Comparison of ENCODE assay signal across 10 cellular contexts in genomic region chr3:112092439-112093179, GRCh38. TPM values are rescaled to one million over a fixed set of nuclear protein-coding genes. Genes with fewer than 3 reads are reported as not detected.
DNase-seq lines count a peak whose midpoint lies in the region; ATAC-seq and TF ChIP-seq lines count a peak whose summit lies in the region.
"Had no signal": no experiment of that assay in that cellular context is flagged by ENCODE, and none has a peak within 500 bp of the region (broad histone marks: within the 10 kb centered on the region; RNA-seq: fewer than 3 reads in every experiment).

No MANE protein-coding gene starts in this region.

- ATAC-seq in GM21423 (IDR thresholded peaks at IDR 0.05; ENCODE audit: unreplicated experiment) (peak; percentile 50), Panc1 (peak; percentile 20; the same call in 1 of the 2 replicates), HG03469 (IDR thresholded peaks at IDR 0.05; ENCODE audit: unreplicated experiment) (no peak), HG03175 (IDR thresholded peaks at IDR 0.05; ENCODE audit: unreplicated experiment) (no peak)

- TF ChIP-seq CTCF in Panc1 (IDR thresholded peaks at IDR 0.05) = no peak

- no peaks in the 10 kb centered on the region for H3K27me3 ChIP-seq in Panc1 (ENCODE audit: control insufficient read depth, insufficient read depth, low read length)
- peaks cover 4% of the 10 kb centered on the region; the same call in 1 of the 2 replicates for H3K27me3 ChIP-seq in iPS-20b (ENCODE audit: insufficient read depth, low read length)
- H3K27me3 ChIP-seq: vagina had no signal

- POLR2A ChIA-PET in Panc1 (lab: Charles Lee) = no interaction called here

- DNase-seq in AG20443 (ENCODE audit: low spot score) (peak; percentile 73), Panc1 (ENCODE audit: low read depth, low spot score) (no peak), middle frontal gyrus (ENCODE audit: extremely low spot score, low spot score) (no peak)
- DNase-seq in stimulated activated CD4-positive, alpha-beta T cell treated with anti-CD3 and anti-CD28 coated beads, Interleukin-12 subunit alpha, Interleukin-12 subunit beta, amount 100 ng/mL, for 4 hours = no peak
- DNase-seq: NCI-H1105 had no signal

- H3K4me3 ChIP-seq in Panc1 (ENCODE audit: low read depth in 2 of 2, low read length in 2 of 2) = peak overlapping the region in 1 of 2 experiments; percentile 19; a peak in 1 of 4 replicates
- H3K4me3 ChIP-seq in iPS-20b (ENCODE audit: low read length) = no peak overlapping the region
- H3K4me3 ChIP-seq: vagina had no signal

- intact Hi-C loops in Panc1 (cut with micrococcal nuclease; ENCODE audit: unreplicated experiment) = no loop called here

- H3K27ac ChIP-seq in Panc1 (ENCODE audit: low read length) (peak overlapping the region; percentile 64), iPS-20b (ENCODE audit: low read length) (no peak overlapping the region)
- H3K27ac ChIP-seq: vagina had no signal

- no TSS peak for BruUV-seq in Panc1 (replicated peaks; lab: Mats Ljungman, UMichigan)

- in situ Hi-C loops in Panc1 (cut with HindIII; ENCODE audit: low pct_unique_long_range_greater_than_20kb, low sequenced_read_pairs) = no loop called here

- peak overlapping the region; percentile 30; the same call in 1 of the 2 replicates for H3K9ac ChIP-seq in iPS-20b (ENCODE audit: low read depth, low read length)

- H3K36me3 ChIP-seq in Panc1 (ENCODE audit: control insufficient read depth, insufficient read depth, low read length) (no peaks in the 10 kb centered on the region), iPS-20b (ENCODE audit: insufficient read depth, low read depth, low read length) (no peaks in the 10 kb centered on the region; the same call in 1 of the 2 replicates)
- H3K36me3 ChIP-seq: vagina had no signal

- CTCF ChIA-PET in Panc1 (lab: Charles Lee) = no interaction called here

- H3K4me1 ChIP-seq in Panc1 (ENCODE audit: control insufficient read depth, insufficient read depth, low read length) = peaks cover 67% of the 10 kb centered on the region
- peaks cover 20% of the 10 kb centered on the region for H3K4me1 ChIP-seq in iPS-20b (ENCODE audit: insufficient read depth, low read length)

- H3K9me3 ChIP-seq in Panc1 (ENCODE audit: control insufficient read depth, insufficient read depth, low read depth, low read length) (no peaks in the 10 kb centered on the region), iPS-20b (ENCODE audit: insufficient read depth, low read depth, low read length) (no peaks in the 10 kb centered on the region)
- H3K9me3 ChIP-seq: vagina had no signal

RNA-seq across cellular contexts. Expression of gene C3orf52, which starts 6.4 kb away (rescaled TPM):
- 12.6 TPM for total RNA-seq in Panc1 (2021; ENCODE audit: unreplicated experiment)
- 3.7 TPM for polyA plus RNA-seq in Panc1 (2012; ENCODE audit: insufficient read length)

RNA-seq across cellular contexts. Expression of gene GCSAM, which starts 40.4 kb away (rescaled TPM):
- total RNA-seq in Panc1 (2021; ENCODE audit: unreplicated experiment) = 0.08 TPM
- polyA plus RNA-seq in Panc1 (2012; ENCODE audit: insufficient read length) = 0.28 TPM

RNA-seq across cellular contexts. Expression of gene TMPRSS7, which starts 58.1 kb away (rescaled TPM):
- not detected for total RNA-seq in Panc1 (2021; ENCODE audit: unreplicated experiment)
- not detected for polyA plus RNA-seq in Panc1 (2012; ENCODE audit: insufficient read length)
- total RNA-seq: vagina had no signal

Comparison
In these comparisons a context has a peak if more than half of its experiments do, and no peak if none do; other contexts are left out.
1. ATAC-seq: peak in GM21423 (single experiment) and Panc1 (single experiment); none in HG03469 (single experiment) and HG03175 (single experiment).